Comparison of ENCODE assay signal across 8 cellular contexts in genomic region chr5:147310059-147310704, GRCh38.
A peak's percentile ranks its signal among the peaks of the same experiment; 100 is the strongest.
DNase-seq lines count a peak whose midpoint lies in the region; ATAC-seq and TF ChIP-seq lines count a peak whose summit lies in the region.

No MANE protein-coding gene starts in this region.

- peaks cover 5% of the 10 kb centered on the region for H3K4me1 Mint-ChIP-seq in WTC11

- H3K4me3 Mint-ChIP-seq in WTC11 = no peak overlapping the region

- CTCF ChIA-PET in WTC11 (lab: Charles Lee) = no interaction called here

- no peak for TF ChIP-seq CTCF in WTC11 (IDR thresholded peaks at IDR 0.05)

- H3K27me3 Mint-ChIP-seq in WTC11 (ENCODE audit: low read depth) = no peaks in the 10 kb centered on the region

- H3K36me3 Mint-ChIP-seq in WTC11 = no peaks in the 10 kb centered on the region

- peaks cover 4% of the 10 kb centered on the region; the same call in 1 of the 2 replicates for H3K9me3 Mint-ChIP-seq in WTC11

- ATAC-seq in WTC11 (peak; percentile 70), HG02870 (IDR thresholded peaks at IDR 0.05; ENCODE audit: unreplicated experiment) (no peak), GM21447 (IDR thresholded peaks at IDR 0.05; ENCODE audit: unreplicated experiment) (no peak)

- DNase-seq in COLO829 (ENCODE audit: low spot score) = peak; percentile 63
- DNase-seq in NCI-H1105 treated with DMSO at 0.1 percent for 48 hours (lab: John Stamatoyannopoulos, UW) = peak; percentile 82
- DNase-seq in WTC11 (ENCODE audit: low spot score) = no peak
- DNase-seq in inferior parietal cortex (ENCODE audit: extremely low spot score) = peak; percentile 4
- no peak for DNase-seq in GDM1 (lab: John Stamatoyannopoulos, UW)
- DNase-seq in NAMALWA (ENCODE audit: low spot score) = no peak

- H3K27ac Mint-ChIP-seq in WTC11 = no peak overlapping the region

- POLR2A ChIA-PET in WTC11 (lab: Charles Lee) = no interaction called here

TF ChIP-seq in WTC11, 78 proteins besides CTCF, POLR2A, EP300 and RAD21:
- 0 out of 2 replicates have a peak, but pooled peaks have one; percentile 38 for TF ChIP-seq NFE2L1 (CRISPR knock-in tag; IDR thresholded peaks at IDR 0.05)
- TF ChIP-seq, protein P1, sequence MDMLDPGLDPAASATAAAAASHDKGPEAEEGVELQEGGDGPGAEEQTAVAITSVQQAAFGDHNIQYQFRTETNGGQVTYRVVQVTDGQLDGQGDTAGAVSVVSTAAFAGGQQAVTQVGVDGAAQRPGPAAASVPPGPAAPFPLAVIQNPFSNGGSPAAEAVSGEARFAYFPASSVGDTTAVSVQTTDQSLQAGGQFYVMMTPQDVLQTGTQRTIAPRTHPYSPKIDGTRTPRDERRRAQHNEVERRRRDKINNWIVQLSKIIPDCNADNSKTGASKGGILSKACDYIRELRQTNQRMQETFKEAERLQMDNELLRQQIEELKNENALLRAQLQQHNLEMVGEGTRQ (CRISPR knock-in tag; IDR thresholded peaks at IDR 0.05) = no peak

Comparison
In these comparisons a context has a peak if more than half of its experiments do, and no peak if none do; other contexts are left out.
1. DNase-seq: peak in COLO829 (single experiment), NCI-H1105 treated with DMSO at 0.1 percent for 48 hours (single experiment) and inferior parietal cortex (single experiment); none in WTC11 (single experiment), GDM1 (single experiment) and NAMALWA (single experiment).